Comparison of ENCODE assay signal across 20 cellular contexts in the genomic region with DNA sequence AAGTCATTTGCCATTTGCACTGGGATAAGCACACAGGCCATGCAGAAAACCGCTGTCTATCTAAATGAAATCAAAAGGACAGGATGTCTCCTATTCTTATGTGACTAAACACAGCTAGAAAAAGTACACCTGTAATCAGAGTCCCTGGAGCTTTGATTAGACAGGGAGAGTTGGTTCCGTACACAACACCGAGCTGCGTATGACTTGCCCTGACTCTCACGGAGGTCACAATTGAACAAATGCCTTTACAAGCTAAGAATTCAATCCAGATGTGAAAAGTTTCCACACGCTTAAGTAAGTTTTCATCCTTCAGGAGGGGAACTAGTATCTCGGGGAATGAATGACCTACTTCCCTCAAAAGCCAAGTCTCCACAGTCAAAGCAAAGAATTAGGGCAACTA.
DNase-seq lines count a peak whose midpoint lies in the region; ATAC-seq and TF ChIP-seq lines count a peak whose summit lies in the region.
"Had no signal": no experiment of that assay in that cellular context is flagged by ENCODE, and none has a peak within 500 bp of the region (broad histone marks: within the 10 kb centered on the region; RNA-seq: fewer than 3 reads in every experiment).

No MANE protein-coding gene starts in this region.

- intact Hi-C loops in posterior cingulate gyrus (cut with DNase I), result no loop called here

- no peak for ATAC-seq in GM19035 (IDR thresholded peaks at IDR 0.05; ENCODE audit: unreplicated experiment)
- ATAC-seq: A549 had no signal

- H3K27me3 ChIP-seq in endodermal cell (ENCODE audit: control insufficient read depth, insufficient read depth, low read length, poor library complexity, severe bottlenecking), result no peaks in the 10 kb centered on the region
- H3K27me3 ChIP-seq: BE2C; BLaER1 treated with 17β-estradiol and CSF1 and Interleukin-3, amounts not matched to agents 10 nM and 100 nM had no signal

- in situ Hi-C loops in G401 (cut with HindIII; ENCODE audit: low sequenced_read_pairs), result no loop called here

- DNase-seq in G401 (ENCODE audit: low spot score), result peak; percentile 35
- peak; percentile 1 for DNase-seq in choroid plexus epithelial cell (ENCODE audit: low read depth)
- peak; percentile 3 for DNase-seq in fibroblast of mammary gland (ENCODE audit: low read depth)
- no peak for DNase-seq in posterior cingulate gyrus
- no peak for DNase-seq in endodermal cell
- DNase-seq: 8988T; ACHN; AML-193; BE2C; CD4-positive, alpha-beta T cell; CD8-positive, alpha-beta memory T cell; DMS53; DMS79 treated with DMSO at 0.1 percent for 48 hours; GM23248; H7; HCEC 1CT had no signal

- WGBS in endodermal cell (ENCODE audit: insufficient coverage in 1 of 2, insufficient read length in 1 of 2), 2 experiments, result 90 to 94% methylated on average over 7 of the region's 7 CpGs

- H3K9me3 ChIP-seq in endodermal cell (ENCODE audit: control insufficient read depth, low read length), result peaks cover 11% of the 10 kb centered on the region
- H3K9me3 ChIP-seq: A549, BE2C had no signal

- H3K27me3 Mint-ChIP-seq in endodermal cell (ENCODE audit: insufficient read depth), result peaks cover 2% of the 10 kb centered on the region

- H3K9me3 Mint-ChIP-seq in endodermal cell, result peaks cover 12% of the 10 kb centered on the region
- H3K9me3 Mint-ChIP-seq: CD4-positive, alpha-beta T cell; CD8-positive, alpha-beta memory T cell had no signal

- H3K27ac Mint-ChIP-seq in endodermal cell, result no peak overlapping the region
- H3K27ac Mint-ChIP-seq: CD14-positive monocyte; CD4-positive, alpha-beta T cell; CD8-positive, alpha-beta memory T cell had no signal

- H3K4me1 Mint-ChIP-seq in endodermal cell, result peaks cover 16% of the 10 kb centered on the region
- H3K4me1 Mint-ChIP-seq: CD14-positive monocyte; CD8-positive, alpha-beta memory T cell had no signal

- no peaks in the 10 kb centered on the region for H3K36me3 ChIP-seq in endodermal cell (ENCODE audit: control insufficient read depth, insufficient read depth, low read length)
- H3K36me3 ChIP-seq: BE2C; BLaER1 treated with 17β-estradiol and CSF1 and Interleukin-3, amounts not matched to agents 10 nM and 100 nM had no signal

- no peak overlapping the region for H3K9ac ChIP-seq in endodermal cell (ENCODE audit: extremely low read depth, low read length, poor library complexity, severe bottlenecking)
- H3K9ac ChIP-seq: BLaER1 treated with 17β-estradiol and CSF1 and Interleukin-3, amounts not matched to agents 10 nM and 100 nM; GM23248 had no signal

- H3K27ac ChIP-seq in endodermal cell (ENCODE audit: low read depth, low read length), result no peak overlapping the region
- H3K27ac ChIP-seq: A549; BLaER1 treated with 17β-estradiol and CSF1 and Interleukin-3, amounts not matched to agents 10 nM and 100 nM; GM23248 had no signal

- H3K4me3 ChIP-seq in choroid plexus epithelial cell (ENCODE audit: low read depth, low read length) (no peak overlapping the region), fibroblast of mammary gland (ENCODE audit: control insufficient read depth, low read depth, low read length) (no peak overlapping the region), endodermal cell (ENCODE audit: low read length) (no peak overlapping the region)
- H3K4me3 ChIP-seq: A549; BLaER1 treated with 17β-estradiol and CSF1 and Interleukin-3, amounts not matched to agents 10 nM and 100 nM; GM23248 had no signal

- H3K36me3 Mint-ChIP-seq in endodermal cell (ENCODE audit: low read depth), result no peaks in the 10 kb centered on the region
- H3K36me3 Mint-ChIP-seq: CD14-positive monocyte; CD8-positive, alpha-beta memory T cell had no signal

- peaks cover 8% of the 10 kb centered on the region for H3K4me1 ChIP-seq in endodermal cell (ENCODE audit: control insufficient read depth, insufficient read depth, low read length)
- H3K4me1 ChIP-seq: A549; BE2C; BLaER1 treated with 17β-estradiol and CSF1 and Interleukin-3, amounts not matched to agents 10 nM and 100 nM had no signal

- no peak for TF ChIP-seq CTCF in choroid plexus epithelial cell (conservative IDR thresholded peaks at IDR 0.05; ENCODE audit: low read depth, low read length)
- no peak for TF ChIP-seq CTCF in fibroblast of mammary gland (conservative IDR thresholded peaks at IDR 0.05; ENCODE audit: control insufficient read depth, insufficient read depth, low read depth, low read length)
- no peak for TF ChIP-seq CTCF in endodermal cell (conservative IDR thresholded peaks at IDR 0.05)

- no peak overlapping the region for H3K4me3 Mint-ChIP-seq in endodermal cell
- H3K4me3 Mint-ChIP-seq: CD14-positive monocyte; CD4-positive, alpha-beta T cell; CD8-positive, alpha-beta memory T cell had no signal

Comparison
In these comparisons a context has a peak if more than half of its experiments do, and no peak if none do; other contexts are left out.
1. DNase-seq: peak in G401 (single experiment), choroid plexus epithelial cell (single experiment) and fibroblast of mammary gland (single experiment); none in posterior cingulate gyrus (0 of 10) and endodermal cell (single experiment).